1 cellular context compared by ENCODE assay signal in genomic region chr12:4572670-4573069, GRCh38.
A peak's percentile ranks its signal among the peaks of the same experiment; 100 is the strongest.
TF ChIP-seq lines count a peak whose summit lies in the region.

No MANE protein-coding gene starts in this region.

TF ChIP-seq in K562, 482 proteins besides CTCF, POLR2A, EP300 and RAD21 (continued from another document):
- no peak for TF ChIP-seq FOXK1 (CRISPR knock-in tag; IDR thresholded peaks at IDR 0.05; ENCODE audit: borderline replicate concordance)
- no peak for TF ChIP-seq ZBTB1 (CRISPR knock-in tag; IDR thresholded peaks at IDR 0.05; ENCODE audit: borderline replicate concordance, low read depth)
- TF ChIP-seq NFIC (IDR thresholded peaks at IDR 0.05): peak; percentile 61
- no peak for TF ChIP-seq FIP1L1 (IDR thresholded peaks at IDR 0.05; ENCODE audit: low read depth, low read length, poor library complexity, severe bottlenecking)
- no peak for TF ChIP-seq TFAP4 (CRISPR knock-in tag; IDR thresholded peaks at IDR 0.05; ENCODE audit: borderline replicate concordance)
- no peak for TF ChIP-seq NONO (IDR thresholded peaks at IDR 0.05; ENCODE audit: low read depth in 2 of 2, low read length in 1 of 2)
- TF ChIP-seq, protein P1, sequence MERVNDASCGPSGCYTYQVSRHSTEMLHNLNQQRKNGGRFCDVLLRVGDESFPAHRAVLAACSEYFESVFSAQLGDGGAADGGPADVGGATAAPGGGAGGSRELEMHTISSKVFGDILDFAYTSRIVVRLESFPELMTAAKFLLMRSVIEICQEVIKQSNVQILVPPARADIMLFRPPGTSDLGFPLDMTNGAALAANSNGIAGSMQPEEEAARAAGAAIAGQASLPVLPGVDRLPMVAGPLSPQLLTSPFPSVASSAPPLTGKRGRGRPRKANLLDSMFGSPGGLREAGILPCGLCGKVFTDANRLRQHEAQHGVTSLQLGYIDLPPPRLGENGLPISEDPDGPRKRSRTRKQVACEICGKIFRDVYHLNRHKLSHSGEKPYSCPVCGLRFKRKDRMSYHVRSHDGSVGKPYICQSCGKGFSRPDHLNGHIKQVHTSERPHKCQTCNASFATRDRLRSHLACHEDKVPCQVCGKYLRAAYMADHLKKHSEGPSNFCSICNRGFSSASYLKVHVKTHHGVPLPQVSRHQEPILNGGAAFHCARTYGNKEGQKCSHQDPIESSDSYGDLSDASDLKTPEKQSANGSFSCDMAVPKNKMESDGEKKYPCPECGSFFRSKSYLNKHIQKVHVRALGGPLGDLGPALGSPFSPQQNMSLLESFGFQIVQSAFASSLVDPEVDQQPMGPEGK (CRISPR knock-in tag; IDR thresholded peaks at IDR 0.05; ENCODE audit: borderline replicate concordance): no peak
- TF ChIP-seq CREM (IDR thresholded peaks at IDR 0.05; ENCODE audit: low read depth): no peak
- TF ChIP-seq CBFA2T3 (IDR thresholded peaks at IDR 0.05): peak; percentile 90
- no peak for TF ChIP-seq CHCHD3 (CRISPR knock-in tag; IDR thresholded peaks at IDR 0.05)
- TF ChIP-seq ZFPM2 (CRISPR knock-in tag; IDR thresholded peaks at IDR 0.05): no peak
- no peak for TF ChIP-seq YY1 (IDR thresholded peaks at IDR 0.05; ENCODE audit: borderline replicate concordance in 1 of 3, control insufficient read depth in 1 of 3, extremely low read depth in 1 of 3, insufficient read depth in 3 of 3, insufficient read length in 1 of 3, insufficient replicate concordance in 2 of 3, low read depth in 1 of 3, low read length in 2 of 3)
- TF ChIP-seq, protein P2, sequence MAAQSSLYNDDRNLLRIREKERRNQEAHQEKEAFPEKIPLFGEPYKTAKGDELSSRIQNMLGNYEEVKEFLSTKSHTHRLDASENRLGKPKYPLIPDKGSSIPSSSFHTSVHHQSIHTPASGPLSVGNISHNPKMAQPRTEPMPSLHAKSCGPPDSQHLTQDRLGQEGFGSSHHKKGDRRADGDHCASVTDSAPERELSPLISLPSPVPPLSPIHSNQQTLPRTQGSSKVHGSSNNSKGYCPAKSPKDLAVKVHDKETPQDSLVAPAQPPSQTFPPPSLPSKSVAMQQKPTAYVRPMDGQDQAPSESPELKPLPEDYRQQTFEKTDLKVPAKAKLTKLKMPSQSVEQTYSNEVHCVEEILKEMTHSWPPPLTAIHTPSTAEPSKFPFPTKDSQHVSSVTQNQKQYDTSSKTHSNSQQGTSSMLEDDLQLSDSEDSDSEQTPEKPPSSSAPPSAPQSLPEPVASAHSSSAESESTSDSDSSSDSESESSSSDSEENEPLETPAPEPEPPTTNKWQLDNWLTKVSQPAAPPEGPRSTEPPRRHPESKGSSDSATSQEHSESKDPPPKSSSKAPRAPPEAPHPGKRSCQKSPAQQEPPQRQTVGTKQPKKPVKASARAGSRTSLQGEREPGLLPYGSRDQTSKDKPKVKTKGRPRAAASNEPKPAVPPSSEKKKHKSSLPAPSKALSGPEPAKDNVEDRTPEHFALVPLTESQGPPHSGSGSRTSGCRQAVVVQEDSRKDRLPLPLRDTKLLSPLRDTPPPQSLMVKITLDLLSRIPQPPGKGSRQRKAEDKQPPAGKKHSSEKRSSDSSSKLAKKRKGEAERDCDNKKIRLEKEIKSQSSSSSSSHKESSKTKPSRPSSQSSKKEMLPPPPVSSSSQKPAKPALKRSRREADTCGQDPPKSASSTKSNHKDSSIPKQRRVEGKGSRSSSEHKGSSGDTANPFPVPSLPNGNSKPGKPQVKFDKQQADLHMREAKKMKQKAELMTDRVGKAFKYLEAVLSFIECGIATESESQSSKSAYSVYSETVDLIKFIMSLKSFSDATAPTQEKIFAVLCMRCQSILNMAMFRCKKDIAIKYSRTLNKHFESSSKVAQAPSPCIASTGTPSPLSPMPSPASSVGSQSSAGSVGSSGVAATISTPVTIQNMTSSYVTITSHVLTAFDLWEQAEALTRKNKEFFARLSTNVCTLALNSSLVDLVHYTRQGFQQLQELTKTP (IDR thresholded peaks at IDR 0.05; ENCODE audit: low read depth in 1 of 2, partially characterized antibody in 2 of 2): no peak
- TF ChIP-seq TAL1 (IDR thresholded peaks at IDR 0.05): peak; percentile 76
- no peak for TF ChIP-seq ZNF408 (CRISPR knock-in tag; IDR thresholded peaks at IDR 0.05; ENCODE audit: low read depth)
- TF ChIP-seq BHLHE40 (IDR thresholded peaks at IDR 0.05; ENCODE audit: low read length): peak; percentile 54
- TF ChIP-seq SP1 (CRISPR knock-in tag; IDR thresholded peaks at IDR 0.05): no peak
- no peak for TF ChIP-seq ELF4 (CRISPR knock-in tag; IDR thresholded peaks at IDR 0.05)
- TF ChIP-seq PTTG1 (tag; IDR thresholded peaks at IDR 0.05; ENCODE audit: low read depth): no peak
- no peak for TF ChIP-seq TAF1 (IDR thresholded peaks at IDR 0.05; ENCODE audit: control insufficient read depth, extremely low read depth, insufficient read depth, low read length, severe bottlenecking)
- TF ChIP-seq CBFA2T2 (conservative IDR thresholded peaks at IDR 0.05): peak; percentile 82
- TF ChIP-seq BRD9 (IDR thresholded peaks at IDR 0.05; ENCODE audit: low read depth, partially characterized antibody): no peak
- TF ChIP-seq RAD51 (IDR thresholded peaks at IDR 0.05; ENCODE audit: borderline replicate concordance, low read depth): no peak
- peak; percentile 86 for TF ChIP-seq TCF3 (CRISPR knock-in tag; IDR thresholded peaks at IDR 0.05)
- peak; percentile 65 for TF ChIP-seq SMARCA4 (IDR thresholded peaks at IDR 0.05)
- peak; percentile 60 to 81; a peak in 3 of 4 replicates for TF ChIP-seq ETV6 (IDR thresholded peaks at IDR 0.05; ENCODE audit: borderline replicate concordance in 1 of 2, low read depth in 2 of 2, low read length in 1 of 2)
- no peak for TF ChIP-seq ETV6 (CRISPR knock-in tag; IDR thresholded peaks at IDR 0.05; ENCODE audit: borderline replicate concordance)
- TF ChIP-seq BMI1 (IDR thresholded peaks at IDR 0.05; ENCODE audit: low read length): no peak
- no peak for TF ChIP-seq KAT7 (CRISPR knock-in tag; IDR thresholded peaks at IDR 0.05; ENCODE audit: borderline replicate concordance)
- TF ChIP-seq ARID1B (IDR thresholded peaks at IDR 0.05): peak; percentile 86
- no peak for TF ChIP-seq NR0B1 (IDR thresholded peaks at IDR 0.05; ENCODE audit: partially characterized antibody)
- no peak for TF ChIP-seq PTRF (tag; IDR thresholded peaks at IDR 0.05)
- TF ChIP-seq HNRNPH1 (optimal IDR thresholded peaks at IDR 0.05; ENCODE audit: low read depth, low read length): no peak
- no peak for TF ChIP-seq POLR2G (IDR thresholded peaks at IDR 0.05; ENCODE audit: low read depth, low read length)
- peak; percentile 37 to 41; a peak in 1 of 4 replicates for TF ChIP-seq KDM1A (IDR thresholded peaks at IDR 0.05)
